8 cellular contexts compared by ENCODE assay signal in the genomic region with DNA sequence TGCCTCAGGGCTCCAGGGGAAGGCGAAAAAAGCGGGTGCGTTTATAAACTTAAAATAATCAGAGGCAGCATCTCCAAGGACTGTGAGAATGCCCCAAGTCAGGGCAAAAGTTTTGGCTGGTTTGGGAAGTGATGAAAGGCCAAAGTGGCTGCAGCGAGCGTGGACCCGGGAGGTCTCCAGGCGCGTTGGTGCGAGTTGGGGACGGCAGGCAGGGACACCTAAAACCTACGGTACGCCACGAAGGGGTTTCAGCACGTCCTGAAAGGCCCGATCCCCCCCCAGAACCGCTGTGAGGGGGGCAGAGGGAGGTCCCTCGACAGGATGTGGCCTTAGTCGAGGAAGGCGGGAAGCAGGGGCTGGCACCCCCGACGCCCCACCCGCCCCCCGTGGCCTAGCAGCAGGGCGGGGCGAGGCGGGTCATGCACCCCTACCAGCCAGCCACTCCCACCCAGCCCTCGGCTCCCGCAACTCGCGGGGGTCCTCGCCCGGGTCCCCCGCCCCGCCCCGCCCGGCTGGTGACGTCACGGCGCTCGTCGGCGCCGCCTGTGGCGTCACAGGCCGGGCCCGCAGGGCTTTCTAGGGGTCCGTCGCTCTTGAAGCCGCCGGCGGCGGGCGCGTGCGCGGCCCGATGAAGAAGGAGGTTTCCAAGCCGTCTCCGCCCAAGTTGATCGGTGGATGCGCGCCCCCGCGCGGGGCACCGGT. TPM values are rescaled to one million over a fixed set of nuclear protein-coding genes. Genes with fewer than 3 reads are reported as not detected.
DNase-seq lines count a peak whose midpoint lies in the region; ATAC-seq and TF ChIP-seq lines count a peak whose summit lies in the region.

A gene with protein sequence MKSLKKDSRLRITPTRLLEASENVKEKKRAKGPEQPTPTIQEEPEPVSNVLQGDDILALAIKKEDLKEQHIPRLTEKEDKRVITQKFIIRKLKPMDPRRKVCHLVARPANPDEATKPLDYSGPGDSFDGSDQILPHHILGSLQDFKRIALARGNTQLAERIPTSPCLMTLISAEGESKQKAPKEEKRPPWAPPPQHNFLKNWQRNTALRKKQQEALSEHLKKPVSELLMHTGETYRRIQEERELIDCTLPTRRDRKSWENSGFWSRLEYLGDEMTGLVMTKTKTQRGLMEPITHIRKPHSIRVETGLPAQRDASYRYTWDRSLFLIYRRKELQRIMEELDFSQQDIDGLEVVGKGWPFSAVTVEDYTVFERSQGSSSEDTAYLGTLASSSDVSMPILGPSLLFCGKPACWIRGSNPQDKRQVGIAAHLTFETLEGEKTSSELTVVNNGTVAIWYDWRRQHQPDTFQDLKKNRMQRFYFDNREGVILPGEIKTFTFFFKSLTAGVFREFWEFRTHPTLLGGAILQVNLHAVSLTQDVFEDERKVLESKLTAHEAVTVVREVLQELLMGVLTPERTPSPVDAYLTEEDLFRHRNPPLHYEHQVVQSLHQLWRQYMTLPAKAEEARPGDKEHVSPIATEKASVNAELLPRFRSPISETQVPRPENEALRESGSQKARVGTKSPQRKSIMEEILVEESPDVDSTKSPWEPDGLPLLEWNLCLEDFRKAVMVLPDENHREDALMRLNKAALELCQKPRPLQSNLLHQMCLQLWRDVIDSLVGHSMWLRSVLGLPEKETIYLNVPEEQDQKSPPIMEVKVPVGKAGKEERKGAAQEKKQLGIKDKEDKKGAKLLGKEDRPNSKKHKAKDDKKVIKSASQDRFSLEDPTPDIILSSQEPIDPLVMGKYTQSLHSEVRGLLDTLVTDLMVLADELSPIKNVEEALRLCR (plus strand): TSS at position 569 of the 702 bp plus-strand sequence. CDS start 236 bp downstream, outside the sequence.

- no peak for TF ChIP-seq CTCF in AG09309 (IDR thresholded peaks at IDR 0.05; ENCODE audit: control insufficient read depth, insufficient read depth, low read depth, low read length, missing control alignments)

- DNase-seq in AG09309 (ENCODE audit: low read depth) (no peak), NK-92 (lab: John Stamatoyannopoulos, UW; ENCODE audit: unreplicated experiment) (peak; percentile 33), erythroblast (lab: John Stamatoyannopoulos, UW) (peak; percentile 92), mucosa of gallbladder (ENCODE audit: low spot score) (peak; percentile 83)
- peak; percentile 75 for DNase-seq in activated T-cell treated with anti-CD3 and anti-CD28 coated beads, Interleukin-2, amount 50 U/mL, for 1 hour
- peak; percentile 19 to 60 for DNase-seq in stimulated activated CD8-positive, alpha-beta memory T cell treated with anti-CD3 and anti-CD28 coated beads, Interleukin-4, amount 100 ng/mL, for 1 hour (ENCODE audit: low read depth in 2 of 2, low spot score in 1 of 2)

- peak within 1 kb of the TSS; percentile 55 for H3K4me3 ChIP-seq in AG09309 (ENCODE audit: control insufficient read depth, low read depth, low read length)

- TF ChIP-seq POLR2A in erythroblast (IDR thresholded peaks at IDR 0.05; ENCODE audit: low read length) = no peak

- ATAC-seq in GM19397 (IDR thresholded peaks at IDR 0.05; ENCODE audit: unreplicated experiment) = peak; percentile 40
- no peak for ATAC-seq in GM18858 (IDR thresholded peaks at IDR 0.05; ENCODE audit: unreplicated experiment)

RNA-seq across cellular contexts. Expression of the gene that starts here (rescaled TPM):
- 4.6 TPM for total RNA-seq in mucosa of gallbladder
